23 cellular contexts compared by ENCODE assay signal in the genomic region with DNA sequence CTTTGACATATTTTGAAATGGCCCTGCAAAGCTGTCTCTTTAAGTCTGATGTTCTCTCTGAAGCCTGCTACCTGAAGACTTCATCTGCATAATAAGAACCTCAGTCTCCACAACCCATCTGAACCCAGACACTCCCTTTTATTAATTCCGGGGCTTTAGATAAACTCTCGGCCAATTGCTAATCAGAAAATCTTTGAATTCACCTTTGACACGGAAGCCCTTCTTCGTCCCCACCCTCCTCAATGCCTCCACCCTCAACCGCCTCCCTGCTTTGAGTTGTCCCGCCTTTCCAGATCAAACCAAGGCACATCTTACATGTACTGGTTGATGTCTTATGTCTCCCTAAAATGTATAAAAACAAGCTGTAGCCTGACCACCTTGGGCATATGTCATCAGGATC. TPM values are rescaled to one million over a fixed set of nuclear protein-coding genes. Genes with fewer than 3 reads are reported as not detected.
"Had no signal": no experiment of that assay in that cellular context is flagged by ENCODE, and none has a peak within 500 bp of the region (broad histone marks: within the 10 kb centered on the region; RNA-seq: fewer than 3 reads in every experiment).

No MANE protein-coding gene starts in this region.

- DNase-seq: IMR-90, Kasumi-1, MM.1S, NCI-H1092 treated with DMSO at 0.1 percent for 48 hours, NCI-H1436, NCI-H187, NCI-H2029, NCI-H2081 treated with DMSO at 0.1 percent for 48 hours, NCI-H2171, NCI-H226, NCI-H446, NCI-H510A, NCI-H524 treated with DMSO at 0.1 percent for 48 hours, NCI-H69, NCI-H774, Right ventricle myocardium superior, RPMI8226, SIG-M5 had no signal

- H3K4me3 ChIP-seq: SJSA1 had no signal

- H3K9me3 ChIP-seq: SJSA1 had no signal

- H3K4me2 ChIP-seq: KMS-11 had no signal

- H3K27me3 ChIP-seq: SJSA1 had no signal

- H3K27ac ChIP-seq: KMS-11, SJSA1 had no signal

- H3K36me3 ChIP-seq: SJSA1 had no signal

- FAIRE-seq: RCC 7860 had no signal

- H3K9ac ChIP-seq: KMS-11 had no signal

RNA-seq across cellular contexts. Expression of a gene that starts 17.6 kb away (rescaled TPM):
- total RNA-seq: HT-29, IMR-90, M059J, Right ventricle myocardium superior, SJSA1 had no signal
- polyA plus RNA-seq: IMR-90 had no signal
